ENCODE assay signal across 9 cellular contexts in the genomic region with DNA sequence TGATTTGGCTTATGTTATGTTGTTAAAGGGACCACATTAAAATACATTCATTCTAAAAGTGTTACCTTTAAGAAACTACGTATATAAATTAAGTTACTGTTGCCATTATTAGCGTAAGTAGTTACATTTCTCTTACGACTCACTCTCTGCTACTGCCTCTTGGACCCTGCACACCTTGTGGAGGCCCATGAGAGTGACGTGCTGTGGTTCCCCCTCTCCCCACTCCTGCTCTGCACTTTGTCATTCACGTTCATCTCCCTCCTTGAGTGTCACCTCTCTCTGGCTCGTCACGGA. TPM values are rescaled to one million over a fixed set of nuclear protein-coding genes. Genes with fewer than 3 reads are reported as not detected.
DNase-seq lines count a peak whose midpoint lies in the region; ATAC-seq and TF ChIP-seq lines count a peak whose summit lies in the region.
"Had no signal": no experiment of that assay in that cellular context is flagged by ENCODE, and none has a peak within 500 bp of the region (broad histone marks: within the 10 kb centered on the region; RNA-seq: fewer than 3 reads in every experiment).

No MANE protein-coding gene starts in this region.

- H3K27ac ChIP-seq in A673 (ENCODE audit: low read depth, low read length, poor library complexity, severe bottlenecking) (peak overlapping the region; percentile 62), mucosa of rectum (ENCODE audit: low read depth in 2 of 2, low read length in 2 of 2) (peak overlapping the region; percentile 52 to 63)

- H3K27me3 Mint-ChIP-seq in brain = peaks cover 32% of the 10 kb centered on the region

- CTCF ChIA-PET in A673 (lab: Charles Lee) = no interaction called here

- H3K9me3 ChIP-seq in A673 (ENCODE audit: low read depth, low read length, poor library complexity, severe bottlenecking) (no peaks in the 10 kb centered on the region), HAP-1 (no peaks in the 10 kb centered on the region), mucosa of rectum (ENCODE audit: control insufficient read depth in 2 of 2, low read length in 2 of 2) (no peaks in the 10 kb centered on the region)

- no peaks in the 10 kb centered on the region for H3K36me3 Mint-ChIP-seq in brain

- ATAC-seq in HG03280 (IDR thresholded peaks at IDR 0.05; ENCODE audit: unreplicated experiment) = no peak
- ATAC-seq in HG03097 (IDR thresholded peaks at IDR 0.05; ENCODE audit: low FRiP score, unreplicated experiment) = no peak

- no peaks in the 10 kb centered on the region for H3K27me3 ChIP-seq in A673 (replicated peaks; ENCODE audit: insufficient read depth, low read depth, low read length, poor library complexity)
- H3K27me3 ChIP-seq in HAP-1 (ENCODE audit: low read depth) = no peaks in the 10 kb centered on the region
- H3K27me3 ChIP-seq in mucosa of rectum (ENCODE audit: control insufficient read depth in 2 of 2, insufficient read depth in 2 of 2, low read length in 2 of 2) = no peaks in the 10 kb centered on the region

- H3K36me3 ChIP-seq in A673 (ENCODE audit: insufficient read depth, low read length, poor library complexity, severe bottlenecking) (no peaks in the 10 kb centered on the region), HAP-1 (replicated peaks) (no peaks in the 10 kb centered on the region), mucosa of rectum (ENCODE audit: control insufficient read depth in 2 of 2, insufficient read depth in 2 of 2, low read length in 2 of 2) (no peaks in the 10 kb centered on the region)

- H3K4me3 ChIP-seq in A673 (ENCODE audit: low read depth, low read length, poor library complexity, severe bottlenecking) (peak overlapping the region; percentile 99), HAP-1 (peak overlapping the region; percentile 88), mucosa of rectum (ENCODE audit: low read length in 2 of 2) (peak overlapping the region; percentile 76 to 82)

- H3K4me3 Mint-ChIP-seq in brain = peak overlapping the region; percentile 84 to 93 (median 92)

- POLR2A ChIA-PET in A673 (lab: Charles Lee; ENCODE audit: low non-redundant PET) = no interaction called here

- H3K9me3 Mint-ChIP-seq in brain = peaks cover 0 to 5% (median 0%) of the 10 kb centered on the region in 5 experiments

- peaks cover 37% of the 10 kb centered on the region for H3K4me1 Mint-ChIP-seq in brain

- TF ChIP-seq CTCF in A673 (conservative IDR thresholded peaks at IDR 0.05; ENCODE audit: low read depth, low read length) (no peak), brain (conservative IDR thresholded peaks at IDR 0.05) (no peak)

- H3K4me1 ChIP-seq in A673 (ENCODE audit: insufficient read depth, low read length, poor library complexity, severe bottlenecking) (peaks cover 30% of the 10 kb centered on the region), HAP-1 (peaks cover 14% of the 10 kb centered on the region), mucosa of rectum (ENCODE audit: control insufficient read depth in 2 of 2, insufficient read depth in 2 of 2, low read length in 2 of 2) (peaks cover 6 to 7% of the 10 kb centered on the region in 2 donors)

- H3K27ac Mint-ChIP-seq in brain = peak overlapping the region in 4 of 5 experiments; percentile 69 to 95 (median 78)

- no TSS peak for BruUV-seq in A673 (replicated peaks; lab: Mats Ljungman, UMichigan)

- in situ Hi-C loops in HAP-1 (cut with MboI; ENCODE audit: low sequenced_read_pairs) = loop anchor here (25.0 kb wide), 1 partner anchor 365 kb away; the partner anchor contains the start of gene ZC3H8

- intact Hi-C loops in A673 (cut with micrococcal nuclease; ENCODE audit: unreplicated experiment) = no loop called here

- DNase-seq in A673 (ENCODE audit: low spot score) = no peak
- DNase-seq in HAP-1 (ENCODE audit: low spot score in 2 of 2) = no peak
- DNase-seq in stimulated activated CD4-positive, alpha-beta T cell treated with anti-CD3 and anti-CD28 coated beads, Interleukin-4, amount 100 ng/mL, for 1 hour = no peak
- DNase-seq in SIG-M5 (lab: John Stamatoyannopoulos, UW) = no peak
- DNase-seq: cerebellar nuclear complex had no signal

- peak overlapping the region in 1 of 2 donors; percentile 71 for H3K9ac ChIP-seq in mucosa of rectum (ENCODE audit: low read depth in 1 of 2, low read length in 2 of 2)

RNA-seq across cellular contexts. Expression of gene MERTK, which starts 0.8 kb away (rescaled TPM):
- 18.4 and 20.1 TPM in 2 replicates for total RNA-seq in A673 (2021)
- 6.3 TPM for polyA plus RNA-seq in brain (ENCODE audit: insufficient read depth, low read depth, low replicate concordance)

RNA-seq across cellular contexts. Expression of gene ANAPC1, which starts 13.6 kb away (rescaled TPM):
- 102 and 107 TPM in 2 replicates for total RNA-seq in A673 (2021)
- polyA plus RNA-seq in brain (ENCODE audit: insufficient read depth, low read depth, low replicate concordance) = 8.6 TPM
